9 cellular contexts compared by ENCODE assay signal in genomic region chr14:26402126-26402525, GRCh38.
"Had no signal": no experiment of that assay in that cellular context is flagged by ENCODE, and none has a peak within 500 bp of the region (broad histone marks: within the 10 kb centered on the region; RNA-seq: fewer than 3 reads in every experiment).

No MANE protein-coding gene starts in this region.

- DNase-seq: KBM-7, MV-4-11, NCI-H1048, NCI-H1436, NCI-H2107, NCI-H2227 treated with DMSO at 0.1 percent for 48 hours, NCI-H524 treated with DMSO at 0.1 percent for 48 hours, SK-N-SH, T-helper 1 cell had no signal
